In genomic region chr7:28272461-28272877, GRCh38 we compare ENCODE assay signal across 8 cellular contexts.
DNase-seq lines count a peak whose midpoint lies in the region; ATAC-seq and TF ChIP-seq lines count a peak whose summit lies in the region.

No MANE protein-coding gene starts in this region.

- H3K4me3 Mint-ChIP-seq in nephron progenitor cell = peak overlapping the region; percentile 61

- H3K36me3 ChIP-seq in Karpas-422 (ENCODE audit: insufficient read depth, low read length) = no peaks in the 10 kb centered on the region

- H3K27me3 Mint-ChIP-seq in nephron progenitor cell (ENCODE audit: low read depth, poor library complexity) = no peaks in the 10 kb centered on the region

- H3K27ac ChIP-seq in Karpas-422 (ENCODE audit: low read length) = no peak overlapping the region

- DNase-seq in Daoy (ENCODE audit: low read depth) (peak; percentile 44), Karpas-422 (peak; percentile 68), fibroblast of the aortic adventitia (ENCODE audit: low read depth) (peak; percentile 62), nephron progenitor cell (peak; percentile 48), occipital lobe (lab: John Stamatoyannopoulos, UW) (no peak)

- H4K20me1 ChIP-seq in Karpas-422 (ENCODE audit: insufficient read depth, low read depth, low read length) = no peaks in the 10 kb centered on the region

- peaks cover 4% of the 10 kb centered on the region for H3K9me3 Mint-ChIP-seq in nephron progenitor cell

- no peak overlapping the region for H2AFZ ChIP-seq in Karpas-422 (ENCODE audit: low read length)

- peaks cover 5% of the 10 kb centered on the region for H3K4me1 Mint-ChIP-seq in nephron progenitor cell

- H3K79me2 ChIP-seq in Karpas-422 (ENCODE audit: low read length) = no peaks in the 10 kb centered on the region

- H3K9me2 ChIP-seq in Karpas-422 (replicated peaks; ENCODE audit: insufficient read depth, low read length) = no peaks in the 10 kb centered on the region

- H3K9ac ChIP-seq in Karpas-422 (ENCODE audit: low read length) = no peak overlapping the region

- no peak overlapping the region for H3K27ac Mint-ChIP-seq in nephron progenitor cell

- no peak for ATAC-seq in HG03280 (IDR thresholded peaks at IDR 0.05; ENCODE audit: unreplicated experiment)
- ATAC-seq in HG03460 (IDR thresholded peaks at IDR 0.05; ENCODE audit: unreplicated experiment) = no peak

- H3K27me3 ChIP-seq in Karpas-422 (ENCODE audit: low read length) = no peaks in the 10 kb centered on the region

- no peak overlapping the region for H3K4me3 ChIP-seq in Karpas-422 (ENCODE audit: low read length)
- no peak overlapping the region for H3K4me3 ChIP-seq in WI38 (ENCODE audit: low read depth, low read length)
- H3K4me3 ChIP-seq in fibroblast of the aortic adventitia (ENCODE audit: low read depth, low read length) = no peak overlapping the region

- TF ChIP-seq CTCF in WI38 (IDR thresholded peaks at IDR 0.05; ENCODE audit: low read depth, low read length) = peak; percentile 73
- TF ChIP-seq CTCF in fibroblast of the aortic adventitia (IDR thresholded peaks at IDR 0.05; ENCODE audit: insufficient read depth, low read length) = peak; percentile 86
- peak; percentile 67 for TF ChIP-seq CTCF in nephron progenitor cell (IDR thresholded peaks at IDR 0.05)

- H3K36me3 Mint-ChIP-seq in nephron progenitor cell (ENCODE audit: low read depth) = peaks cover 4% of the 10 kb centered on the region

- no peaks in the 10 kb centered on the region for H3K9me3 ChIP-seq in Karpas-422 (ENCODE audit: low read length)

- peak overlapping the region; percentile 16 for H3K4me2 ChIP-seq in Karpas-422 (ENCODE audit: low read depth, low read length, poor library complexity, severe bottlenecking)

- H3K4me1 ChIP-seq in Karpas-422 (ENCODE audit: low read length) = peaks cover 10% of the 10 kb centered on the region
